In genomic region chr4:77172336-77172735, GRCh38 we compare ENCODE assay signal across 16 cellular contexts. TPM values are rescaled to one million over a fixed set of nuclear protein-coding genes. Genes with fewer than 3 reads are reported as not detected.
DNase-seq lines count a peak whose midpoint lies in the region; ATAC-seq, FAIRE-seq and TF ChIP-seq lines count a peak whose summit lies in the region.
"Had no signal": no experiment of that assay in that cellular context is flagged by ENCODE, and none has a peak within 500 bp of the region (broad histone marks: within the 10 kb centered on the region; RNA-seq: fewer than 3 reads in every experiment).

No MANE protein-coding gene starts in this region.

- CTCF ChIA-PET in WTC11 (lab: Charles Lee), result no interaction called here
- CTCF ChIA-PET in CD4-positive, alpha-beta T cell (lab: Charles Lee), result no interaction called here
- CTCF ChIA-PET in activated naive CD4-positive, alpha-beta T cell treated with anti-CD3 and anti-CD28 coated beads for 36 hours (lab: Charles Lee), result no interaction called here

- no peaks in the 10 kb centered on the region for H3K27me3 ChIP-seq in CD4-positive, alpha-beta T cell (ENCODE audit: control insufficient read depth, insufficient read depth, low read length)
- H3K27me3 ChIP-seq: esophagus muscularis mucosa, tibial nerve had no signal

- TF ChIP-seq CTCF in fibroblast of the aortic adventitia (IDR thresholded peaks at IDR 0.05; ENCODE audit: insufficient read depth, low read length), result no peak
- TF ChIP-seq CTCF in WTC11 (IDR thresholded peaks at IDR 0.05), result no peak
- TF ChIP-seq CTCF in CD4-positive, alpha-beta T cell (IDR thresholded peaks at IDR 0.05), result no peak

- H3K9me3 Mint-ChIP-seq in WTC11, result no peaks in the 10 kb centered on the region
- no peaks in the 10 kb centered on the region for H3K9me3 Mint-ChIP-seq in CD4-positive, alpha-beta T cell
- H3K9me3 Mint-ChIP-seq in activated naive CD4-positive, alpha-beta T cell treated with anti-CD3 and anti-CD28 coated beads for 36 hours, result no peaks in the 10 kb centered on the region
- H3K9me3 Mint-ChIP-seq: activated T-helper 1 cell treated with anti-CD3 and anti-CD28 coated beads, Interleukin-12 subunit alpha, Interleukin-12 subunit beta, Interleukin-2, Interleukin-4 antibody, amounts not matched to agents 30 ng/mL and 10 ng/mL and 1 ng/mL, durations not matched to agents 14 hours and 24 hours and 36 hours; nephron had no signal

- peaks cover 21% of the 10 kb centered on the region for H3K4me1 Mint-ChIP-seq in WTC11
- no peaks in the 10 kb centered on the region for H3K4me1 Mint-ChIP-seq in CD4-positive, alpha-beta T cell (ENCODE audit: low read depth)
- H3K4me1 Mint-ChIP-seq in activated naive CD4-positive, alpha-beta T cell treated with anti-CD3 and anti-CD28 coated beads for 36 hours (ENCODE audit: low read depth), result no peaks in the 10 kb centered on the region

- H3K27ac Mint-ChIP-seq in WTC11, result no peak overlapping the region
- no peak overlapping the region for H3K27ac Mint-ChIP-seq in CD4-positive, alpha-beta T cell
- H3K27ac Mint-ChIP-seq in activated naive CD4-positive, alpha-beta T cell treated with anti-CD3 and anti-CD28 coated beads for 36 hours, result no peak overlapping the region
- H3K27ac Mint-ChIP-seq: activated T-helper 1 cell treated with anti-CD3 and anti-CD28 coated beads, Interleukin-12 subunit alpha, Interleukin-12 subunit beta, Interleukin-2, Interleukin-4 antibody, amounts not matched to agents 30 ng/mL and 10 ng/mL and 1 ng/mL, durations not matched to agents 14 hours and 24 hours and 36 hours had no signal

- no peak overlapping the region for H3K4me3 Mint-ChIP-seq in WTC11
- no peak overlapping the region for H3K4me3 Mint-ChIP-seq in CD4-positive, alpha-beta T cell
- H3K4me3 Mint-ChIP-seq in activated naive CD4-positive, alpha-beta T cell treated with anti-CD3 and anti-CD28 coated beads for 36 hours, result no peak overlapping the region
- H3K4me3 Mint-ChIP-seq: activated T-helper 1 cell treated with anti-CD3 and anti-CD28 coated beads, Interleukin-12 subunit alpha, Interleukin-12 subunit beta, Interleukin-2, Interleukin-4 antibody, amounts not matched to agents 30 ng/mL and 10 ng/mL and 1 ng/mL, durations not matched to agents 14 hours and 24 hours and 36 hours; nephron had no signal

- peaks cover 32% of the 10 kb centered on the region for H3K36me3 Mint-ChIP-seq in WTC11
- H3K36me3 Mint-ChIP-seq in CD4-positive, alpha-beta T cell (ENCODE audit: low read depth), result peaks cover 27% of the 10 kb centered on the region
- peaks cover 1% of the 10 kb centered on the region for H3K36me3 Mint-ChIP-seq in activated naive CD4-positive, alpha-beta T cell treated with anti-CD3 and anti-CD28 coated beads for 36 hours (ENCODE audit: low read depth)

- POLR2A ChIA-PET in WTC11 (lab: Charles Lee), result no interaction called here
- POLR2A ChIA-PET in CD4-positive, alpha-beta T cell (lab: Charles Lee), result no interaction called here

- DNase-seq in HCEC 1CT (peak; percentile 82), SW480 (ENCODE audit: low spot score) (peak; percentile 88), fibroblast of the aortic adventitia (ENCODE audit: low read depth) (peak; percentile 78), urothelium cell line (ENCODE audit: low spot score) (peak; percentile 62), WTC11 (ENCODE audit: low spot score) (no peak)
- no peak for DNase-seq in CD4-positive, alpha-beta T cell
- no peak for DNase-seq in activated naive CD4-positive, alpha-beta T cell treated with anti-CD3 and anti-CD28 coated beads for 36 hours
- DNase-seq: activated CD4-positive, alpha-beta T cell treated with anti-CD3 and anti-CD28 coated beads for 4 hours; GOT3; kidney; NCI-H1436; NCI-H748 treated with DMSO at 0.1 percent for 48 hours had no signal

- H3K9me3 ChIP-seq in CD4-positive, alpha-beta T cell (ENCODE audit: control insufficient read depth, low read length), result no peaks in the 10 kb centered on the region
- H3K9me3 ChIP-seq: esophagus muscularis mucosa, tibial nerve had no signal

- H3K27me3 Mint-ChIP-seq in WTC11 (ENCODE audit: low read depth), result peaks cover 58% of the 10 kb centered on the region
- no peaks in the 10 kb centered on the region for H3K27me3 Mint-ChIP-seq in CD4-positive, alpha-beta T cell
- H3K27me3 Mint-ChIP-seq in activated naive CD4-positive, alpha-beta T cell treated with anti-CD3 and anti-CD28 coated beads for 36 hours (ENCODE audit: low read depth), result no peaks in the 10 kb centered on the region

- intact Hi-C loops in CD4-positive, alpha-beta T cell (cut with DNase I, micrococcal nuclease), result no loop called here
- intact Hi-C loops in activated naive CD4-positive, alpha-beta T cell treated with anti-CD3 and anti-CD28 coated beads for 36 hours (cut with micrococcal nuclease), result no loop called here

- no peak for ATAC-seq in WTC11
- ATAC-seq in CD4-positive, alpha-beta T cell (ENCODE audit: poor library complexity), result no peak

- H3K4me3 ChIP-seq in fibroblast of the aortic adventitia (ENCODE audit: low read depth, low read length), result no peak overlapping the region
- H3K4me3 ChIP-seq: esophagus muscularis mucosa, tibial nerve had no signal

- FAIRE-seq in urothelium cell line (lab: Jason Lieb, UNC), result no peak
- FAIRE-seq: kidney had no signal

- no peak overlapping the region for H3K27ac ChIP-seq in CD4-positive, alpha-beta T cell (ENCODE audit: low read depth, low read length)
- H3K27ac ChIP-seq: esophagus muscularis mucosa had no signal

TF ChIP-seq in WTC11, 78 proteins besides CTCF, POLR2A, EP300 and RAD21:
- TF ChIP-seq ZNF671 (CRISPR knock-in tag; IDR thresholded peaks at IDR 0.05) (no peak), ESRRA (CRISPR knock-in tag; IDR thresholded peaks at IDR 0.05; ENCODE audit: borderline replicate concordance) (no peak), SMAD3 (CRISPR knock-in tag; IDR thresholded peaks at IDR 0.05; ENCODE audit: borderline replicate concordance) (no peak)
- TF ChIP-seq, protein P1, sequence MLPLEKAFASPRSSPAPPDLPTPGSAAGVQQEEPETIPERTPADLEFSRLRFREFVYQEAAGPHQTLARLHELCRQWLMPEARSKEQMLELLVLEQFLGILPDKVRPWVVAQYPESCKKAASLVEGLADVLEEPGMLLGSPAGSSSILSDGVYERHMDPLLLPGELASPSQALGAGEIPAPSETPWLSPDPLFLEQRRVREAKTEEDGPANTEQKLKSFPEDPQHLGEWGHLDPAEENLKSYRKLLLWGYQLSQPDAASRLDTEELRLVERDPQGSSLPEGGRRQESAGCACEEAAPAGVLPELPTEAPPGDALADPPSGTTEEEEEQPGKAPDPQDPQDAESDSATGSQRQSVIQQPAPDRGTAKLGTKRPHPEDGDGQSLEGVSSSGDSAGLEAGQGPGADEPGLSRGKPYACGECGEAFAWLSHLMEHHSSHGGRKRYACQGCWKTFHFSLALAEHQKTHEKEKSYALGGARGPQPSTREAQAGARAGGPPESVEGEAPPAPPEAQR (CRISPR knock-in tag; IDR thresholded peaks at IDR 0.05), result no peak

RNA-seq across cellular contexts. Expression of gene CCNG2, which starts 15.3 kb away (rescaled TPM):
- total RNA-seq in fibroblast of the aortic adventitia (ENCODE audit: low replicate concordance), result 22.8 and 63.8 TPM in 2 replicates
- total RNA-seq in WTC11 (2021), result 18.9 to 20.8 TPM (median 20.4 TPM) in 3 replicates
- 10 to 100 TPM; 20.6 to 21.3 TPM for total RNA-seq in CD4-positive, alpha-beta T cell
- total RNA-seq in activated naive CD4-positive, alpha-beta T cell treated with anti-CD3 and anti-CD28 coated beads for 36 hours, result 10 to 100 TPM; 21.6 to 22.5 TPM

Comparison
In these comparisons a context has a peak if more than half of its experiments do, and no peak if none do; other contexts are left out.
1. DNase-seq: peak in HCEC 1CT (single experiment), SW480 (single experiment), fibroblast of the aortic adventitia (single experiment) and urothelium cell line (single experiment); none in WTC11 (single experiment), CD4-positive, alpha-beta T cell (0 of 10) and activated naive CD4-positive, alpha-beta T cell treated with anti-CD3 and anti-CD28 coated beads for 36 hours (single experiment).